Comparison of ENCODE assay signal across 27 cellular contexts in genomic region chrX:102624105-102624504, GRCh38. TPM values are rescaled to one million over a fixed set of nuclear protein-coding genes. Genes with fewer than 3 reads are reported as not detected.
DNase-seq lines count a peak whose midpoint lies in the region; ATAC-seq and TF ChIP-seq lines count a peak whose summit lies in the region.
"Had no signal": no experiment of that assay in that cellular context is flagged by ENCODE, and none has a peak within 500 bp of the region (broad histone marks: within the 10 kb centered on the region; RNA-seq: fewer than 3 reads in every experiment).

No MANE protein-coding gene starts in this region.

- no peaks in the 10 kb centered on the region for H3K9me3 ChIP-seq in thymus (ENCODE audit: control insufficient read depth)
- H3K9me3 ChIP-seq: Caco-2 had no signal

- H3K27ac Mint-ChIP-seq in activated naive CD8-positive, alpha-beta T cell: no peak overlapping the region
- no peak overlapping the region for H3K27ac Mint-ChIP-seq in activated naive CD8-positive, alpha-beta T cell treated with anti-CD3 and anti-CD28 coated beads, Interleukin-2, amount 50 U/mL, for 24 hours
- H3K27ac Mint-ChIP-seq: activated naive CD4-positive, alpha-beta T cell treated with anti-CD3 and anti-CD28 coated beads, Interleukin-2, amount 10 ng/mL, durations not matched to agents 7 days and 5 days; endodermal cell; mesothelial cell of epicardium had no signal

- H3K27ac ChIP-seq in thymus (ENCODE audit: low read depth) (peak overlapping the region; percentile 60), coronary artery (no peak overlapping the region)
- H3K27ac ChIP-seq: A549 had no signal

- no peak overlapping the region for H3K4me3 ChIP-seq in thymus (ENCODE audit: low read length)
- H3K4me3 ChIP-seq in coronary artery: no peak overlapping the region
- H3K4me3 ChIP-seq: A549 had no signal

- no peaks in the 10 kb centered on the region for H3K27me3 ChIP-seq in thymus (ENCODE audit: control insufficient read depth, insufficient read depth)

- 89% methylated on average over 6 of the region's 6 CpGs for WGBS in thymus

- peak overlapping the region; percentile 15 for H3K4me3 Mint-ChIP-seq in activated naive CD8-positive, alpha-beta T cell
- H3K4me3 Mint-ChIP-seq in activated naive CD8-positive, alpha-beta T cell treated with anti-CD3 and anti-CD28 coated beads, Interleukin-2, amount 50 U/mL, for 24 hours: no peak overlapping the region
- H3K4me3 Mint-ChIP-seq: activated naive CD4-positive, alpha-beta T cell treated with anti-CD3 and anti-CD28 coated beads, Interleukin-2, amount 10 ng/mL, durations not matched to agents 7 days and 5 days; endodermal cell; mesothelial cell of epicardium had no signal

- no peak for ATAC-seq in activated naive CD8-positive, alpha-beta T cell treated with anti-CD3 and anti-CD28 coated beads, Interleukin-2, amount 50 U/mL, for 24 hours
- ATAC-seq in left lobe of liver (no peak), HG02840 (IDR thresholded peaks at IDR 0.05; ENCODE audit: low FRiP score, unreplicated experiment) (no peak)
- ATAC-seq: A549; activated CD4-positive, CD25-positive, alpha-beta regulatory T cell treated with anti-CD3 and anti-CD28 coated beads, Interleukin-2, amount 50 U/mL, for 24 hours; HCT116 had no signal

- H3K9me3 Mint-ChIP-seq in activated naive CD8-positive, alpha-beta T cell (ENCODE audit: low read depth): peaks cover 6% of the 10 kb centered on the region
- peaks cover 17% of the 10 kb centered on the region for H3K9me3 Mint-ChIP-seq in activated naive CD8-positive, alpha-beta T cell treated with anti-CD3 and anti-CD28 coated beads, Interleukin-2, amount 50 U/mL, for 24 hours

- no peak for DNase-seq in activated naive CD8-positive, alpha-beta T cell treated with anti-CD3 and anti-CD28 coated beads, Interleukin-2, amount 50 U/mL, for 24 hours
- peak; percentile 58 for DNase-seq in cerebellar cortex (ENCODE audit: low spot score)
- peak; percentile 24 for DNase-seq in medulla oblongata (ENCODE audit: extremely low spot score)
- no peak for DNase-seq in left lobe of liver (ENCODE audit: low spot score)
- no peak for DNase-seq in coronary artery (ENCODE audit: low spot score)
- DNase-seq: activated naive CD4-positive, alpha-beta T cell treated with anti-CD3 and anti-CD28 coated beads, Interleukin-2, amount 10 ng/mL, durations not matched to agents 7 days and 5 days; activated T-cell treated with anti-CD3 and anti-CD28 coated beads, Interleukin-2, amount 50 U/mL, for 1 hour; Caco-2; cerebellar nuclear complex; DMS79 treated with DMSO at 0.1 percent for 48 hours; endodermal cell; KBM-7; NCI-H1930; NCI-H2227 treated with DMSO at 0.1 percent for 48 hours; NCI-H748 treated with DMSO at 0.1 percent for 48 hours; OCI-M1; SHP77 treated with DMSO at 0.1 percent for 48 hours; stimulated activated CD4-positive, alpha-beta T cell treated with anti-CD3 and anti-CD28 coated beads, Interleukin-2, amount 100 ng/mL, for 48 hours; stimulated activated naive CD4-positive, alpha-beta T cell treated with Interleukin-2 at 50 U/mL for 16 hours; trophoblast cell had no signal

- no peak for TF ChIP-seq CTCF in coronary artery (IDR thresholded peaks at IDR 0.05)

- H3K27me3 Mint-ChIP-seq in activated naive CD8-positive, alpha-beta T cell: no peaks in the 10 kb centered on the region
- no peaks in the 10 kb centered on the region for H3K27me3 Mint-ChIP-seq in activated naive CD8-positive, alpha-beta T cell treated with anti-CD3 and anti-CD28 coated beads, Interleukin-2, amount 50 U/mL, for 24 hours
- H3K27me3 Mint-ChIP-seq: activated naive CD4-positive, alpha-beta T cell treated with anti-CD3 and anti-CD28 coated beads, Interleukin-2, amount 10 ng/mL, durations not matched to agents 7 days and 5 days had no signal

- peaks cover 23% of the 10 kb centered on the region for H3K4me1 Mint-ChIP-seq in activated naive CD8-positive, alpha-beta T cell (ENCODE audit: low read depth)
- H3K4me1 Mint-ChIP-seq in activated naive CD8-positive, alpha-beta T cell treated with anti-CD3 and anti-CD28 coated beads, Interleukin-2, amount 50 U/mL, for 24 hours: peaks cover 24% of the 10 kb centered on the region
- H3K4me1 Mint-ChIP-seq: endodermal cell, mesothelial cell of epicardium had no signal

- H3K36me3 ChIP-seq in thymus (ENCODE audit: control insufficient read depth, insufficient read depth): no peaks in the 10 kb centered on the region

- H3K4me1 ChIP-seq in thymus (ENCODE audit: control insufficient read depth, insufficient read depth, low read length): no peaks in the 10 kb centered on the region
- H3K4me1 ChIP-seq: A549, Caco-2 had no signal

- H3K36me3 Mint-ChIP-seq in activated naive CD8-positive, alpha-beta T cell: peaks cover 23% of the 10 kb centered on the region
- H3K36me3 Mint-ChIP-seq in activated naive CD8-positive, alpha-beta T cell treated with anti-CD3 and anti-CD28 coated beads, Interleukin-2, amount 50 U/mL, for 24 hours (ENCODE audit: low read depth): peaks cover 28% of the 10 kb centered on the region

RNA-seq across cellular contexts. Expression of gene ARMCX5, which starts 24.8 kb away (rescaled TPM):
- polyA plus RNA-seq in thymus: 12.2 TPM
- total RNA-seq in left lobe of liver: 4.7 TPM

RNA-seq across cellular contexts. Expression of gene GPRASP1, which starts 27.2 kb away (rescaled TPM):
- 21.7 TPM for polyA plus RNA-seq in thymus
- total RNA-seq in left lobe of liver: 1.4 TPM

Comparison
In these comparisons a context has a peak if more than half of its experiments do, and no peak if none do; other contexts are left out.
1. DNase-seq: peak in cerebellar cortex (single experiment) and medulla oblongata (single experiment); none in activated naive CD8-positive, alpha-beta T cell treated with anti-CD3 and anti-CD28 coated beads, Interleukin-2, amount 50 U/mL, for 24 hours (single experiment), left lobe of liver (single experiment) and coronary artery (single experiment).